Comparison of ENCODE assay signal across 19 cellular contexts in genomic region chr5:1065143-1065750, GRCh38. TPM values are rescaled to one million over a fixed set of nuclear protein-coding genes. Genes with fewer than 3 reads are reported as not detected.
A peak's percentile ranks its signal among the peaks of the same experiment; 100 is the strongest.
DNase-seq lines count a peak whose midpoint lies in the region; ATAC-seq and TF ChIP-seq lines count a peak whose summit lies in the region.
"Had no signal": no experiment of that assay in that cellular context is flagged by ENCODE, and none has a peak within 500 bp of the region (broad histone marks: within the 10 kb centered on the region; RNA-seq: fewer than 3 reads in every experiment).

No MANE protein-coding gene starts in this region.

- no peak overlapping the region for H3K4me3 Mint-ChIP-seq in natural killer cell treated with Interleukin-12 subunit alpha and Interleukin-12 subunit beta and Interleukin-15 and Interleukin-18, amount 100 ng/mL, for 72 hours
- no peak overlapping the region for H3K4me3 Mint-ChIP-seq in natural killer cell
- no peak overlapping the region for H3K4me3 Mint-ChIP-seq in central memory CD8-positive, alpha-beta T cell
- no peak overlapping the region for H3K4me3 Mint-ChIP-seq in effector memory CD8-positive, alpha-beta T cell
- H3K4me3 Mint-ChIP-seq: CD14-positive monocyte had no signal

- no peak overlapping the region for H3K27ac ChIP-seq in right lobe of liver
- H3K27ac ChIP-seq: PC-9 had no signal

- H3K4me1 ChIP-seq in right lobe of liver = peaks cover 0 to 4% (median 0%) of the 10 kb centered on the region in 4 donors
- H3K4me1 ChIP-seq: HAP-1 had no signal

- no peak overlapping the region for H3K27ac Mint-ChIP-seq in natural killer cell treated with Interleukin-12 subunit alpha and Interleukin-12 subunit beta and Interleukin-15 and Interleukin-18, amount 100 ng/mL, for 72 hours
- no peak overlapping the region for H3K27ac Mint-ChIP-seq in natural killer cell
- H3K27ac Mint-ChIP-seq in central memory CD8-positive, alpha-beta T cell (ENCODE audit: low read depth) = peak overlapping the region; percentile 88
- peak overlapping the region in 1 of 2 donors; percentile 51 for H3K27ac Mint-ChIP-seq in effector memory CD8-positive, alpha-beta T cell

- H3K36me3 ChIP-seq in right lobe of liver = peaks cover 0 to 58% (median 14%) of the 10 kb centered on the region in 4 donors
- H3K36me3 ChIP-seq: HAP-1 had no signal

- TF ChIP-seq POLR2A in right lobe of liver (IDR thresholded peaks at IDR 0.05) = no peak

- H3K27me3 ChIP-seq in right lobe of liver = no peaks in the 10 kb centered on the region

- no peaks in the 10 kb centered on the region for H3K36me3 Mint-ChIP-seq in natural killer cell treated with Interleukin-12 subunit alpha and Interleukin-12 subunit beta and Interleukin-15 and Interleukin-18, amount 100 ng/mL, for 72 hours
- no peaks in the 10 kb centered on the region for H3K36me3 Mint-ChIP-seq in natural killer cell
- H3K36me3 Mint-ChIP-seq in central memory CD8-positive, alpha-beta T cell (ENCODE audit: insufficient read depth) = peaks cover 4% of the 10 kb centered on the region
- peaks cover 10% of the 10 kb centered on the region for H3K36me3 Mint-ChIP-seq in effector memory CD8-positive, alpha-beta T cell (ENCODE audit: insufficient read depth)

- H3K9me3 ChIP-seq in right lobe of liver = no peaks in the 10 kb centered on the region
- H3K9me3 ChIP-seq: HAP-1 had no signal

- no peak for ATAC-seq in natural killer cell treated with Interleukin-12 subunit alpha and Interleukin-12 subunit beta and Interleukin-15 and Interleukin-18, amount 100 ng/mL, for 72 hours
- ATAC-seq in natural killer cell (no peak), right lobe of liver (peak in 1 of 4 donors; percentile 2)
- no peak for ATAC-seq in central memory CD8-positive, alpha-beta T cell (replicated peaks; ENCODE audit: extremely low read depth, poor library complexity, severe bottlenecking)
- ATAC-seq in effector memory CD8-positive, alpha-beta T cell (replicated peaks) = no peak
- ATAC-seq: K562 had no signal

- no peaks in the 10 kb centered on the region for H3K9me3 Mint-ChIP-seq in natural killer cell treated with Interleukin-12 subunit alpha and Interleukin-12 subunit beta and Interleukin-15 and Interleukin-18, amount 100 ng/mL, for 72 hours
- no peaks in the 10 kb centered on the region for H3K9me3 Mint-ChIP-seq in natural killer cell
- H3K9me3 Mint-ChIP-seq in central memory CD8-positive, alpha-beta T cell = no peaks in the 10 kb centered on the region
- no peaks in the 10 kb centered on the region for H3K9me3 Mint-ChIP-seq in effector memory CD8-positive, alpha-beta T cell
- H3K9me3 Mint-ChIP-seq: CD14-positive monocyte had no signal

- TF ChIP-seq CTCF in natural killer cell (IDR thresholded peaks at IDR 0.05) = no peak
- TF ChIP-seq CTCF in right lobe of liver (IDR thresholded peaks at IDR 0.05) = no peak

- no peak overlapping the region for H3K4me3 ChIP-seq in right lobe of liver
- H3K4me3 ChIP-seq: HAP-1, K562, PC-9 had no signal

- H3K27me3 Mint-ChIP-seq in natural killer cell treated with Interleukin-12 subunit alpha and Interleukin-12 subunit beta and Interleukin-15 and Interleukin-18, amount 100 ng/mL, for 72 hours = no peaks in the 10 kb centered on the region
- H3K27me3 Mint-ChIP-seq in natural killer cell (ENCODE audit: low read depth in 2 of 2) = no peaks in the 10 kb centered on the region
- H3K27me3 Mint-ChIP-seq in central memory CD8-positive, alpha-beta T cell = no peaks in the 10 kb centered on the region
- no peaks in the 10 kb centered on the region for H3K27me3 Mint-ChIP-seq in effector memory CD8-positive, alpha-beta T cell

- WGBS in right lobe of liver (ENCODE audit: insufficient coverage, low coverage, low lambda C conversion rate, missing lambda C conversion rate) = no CpG with 5 or more reads among the region's 26 CpGs

- intact Hi-C loops in natural killer cell (cut with micrococcal nuclease) = no loop called here
- intact Hi-C loops in right lobe of liver (cut with DNase I) = no loop called here

- no peaks in the 10 kb centered on the region for H3K4me1 Mint-ChIP-seq in natural killer cell treated with Interleukin-12 subunit alpha and Interleukin-12 subunit beta and Interleukin-15 and Interleukin-18, amount 100 ng/mL, for 72 hours (ENCODE audit: low read depth in 2 of 2)
- H3K4me1 Mint-ChIP-seq in natural killer cell = no peaks in the 10 kb centered on the region
- H3K4me1 Mint-ChIP-seq in central memory CD8-positive, alpha-beta T cell = no peaks in the 10 kb centered on the region
- H3K4me1 Mint-ChIP-seq in effector memory CD8-positive, alpha-beta T cell (ENCODE audit: low read depth in 2 of 2) = no peaks in the 10 kb centered on the region
- H3K4me1 Mint-ChIP-seq: CD14-positive monocyte had no signal

- peak; percentile 49 for DNase-seq in natural killer cell treated with Interleukin-12 subunit alpha and Interleukin-12 subunit beta and Interleukin-15 and Interleukin-18, amount 100 ng/mL, for 72 hours (ENCODE audit: low spot score)
- DNase-seq in natural killer cell (no peak), right lobe of liver (peak in 2 of 3 donors; percentile 16 to 46), SIG-M5 treated with dmso at 0.1 percent for 504 hours (lab: John Stamatoyannopoulos, UW; ENCODE audit: unreplicated experiment) (no peak)
- no peak for DNase-seq in central memory CD8-positive, alpha-beta T cell (ENCODE audit: low spot score in 2 of 2)
- DNase-seq in effector memory CD8-positive, alpha-beta T cell = no peak
- DNase-seq in activated CD8-positive, alpha-beta memory T cell treated with anti-CD3 and anti-CD28 coated beads, Interleukin-2, amount 50 U/mL, for 48 hours = no peak
- DNase-seq: COR-L47, DMS153, GDM1, NCI-H1092 treated with DMSO at 0.1 percent for 48 hours, NCI-H146, NCI-H2029 treated with DMSO at 0.1 percent for 48 hours, NCI-H2171, NCI-H526, PC-9 had no signal

RNA-seq across cellular contexts. Expression of gene SLC12A7, which starts 46.6 kb away (rescaled TPM):
- 10 to 100 TPM; 13.5 to 21.9 TPM for total RNA-seq in natural killer cell treated with Interleukin-12 subunit alpha and Interleukin-12 subunit beta and Interleukin-15 and Interleukin-18, amount 100 ng/mL, for 72 hours
- total RNA-seq in natural killer cell (10 to 100 TPM; 53.2 to 92.5 (median 81.3) TPM), right lobe of liver (10 to 100 TPM; 38.9 to 65.2 (median 53.3) TPM)

RNA-seq across cellular contexts. Expression of gene NKD2, which starts 56.6 kb away (rescaled TPM):
- total RNA-seq in natural killer cell treated with Interleukin-12 subunit alpha and Interleukin-12 subunit beta and Interleukin-15 and Interleukin-18, amount 100 ng/mL, for 72 hours = under 1 TPM in 1 of 2 donors, not detected in 1; 0.53 TPM
- not detected for total RNA-seq in natural killer cell
- total RNA-seq in right lobe of liver = 1 to 10 TPM in 4 of 6 experiments, under 1 TPM in 2; 0.93 to 2.9 (median 2.2) TPM

Comparison
In these comparisons a context has a peak if more than half of its experiments do, and no peak if none do; other contexts are left out.
1. DNase-seq: peak in natural killer cell treated with Interleukin-12 subunit alpha and Interleukin-12 subunit beta and Interleukin-15 and Interleukin-18, amount 100 ng/mL, for 72 hours (single experiment) and right lobe of liver (2 of 3); none in natural killer cell (single experiment), central memory CD8-positive, alpha-beta T cell (0 of 2), effector memory CD8-positive, alpha-beta T cell (0 of 3), SIG-M5 treated with dmso at 0.1 percent for 504 hours (single experiment) and activated CD8-positive, alpha-beta memory T cell treated with anti-CD3 and anti-CD28 coated beads, Interleukin-2, amount 50 U/mL, for 48 hours (single experiment).